ENCODE assay signal across 11 cellular contexts in genomic region chr12:8227732-8228077, GRCh38. TPM values are rescaled to one million over a fixed set of nuclear protein-coding genes. Genes with fewer than 3 reads are reported as not detected.
DNase-seq lines count a peak whose midpoint lies in the region; ATAC-seq, FAIRE-seq and TF ChIP-seq lines count a peak whose summit lies in the region.
"Not testable (repeated sequence)": the region's sequence is repeated elsewhere in the genome, so short reads cannot be mapped to it uniquely, and the experiment has no call there.
"Had no signal": no experiment of that assay in that cellular context is flagged by ENCODE, and none has a peak within 500 bp of the region (broad histone marks: within the 10 kb centered on the region; RNA-seq: fewer than 3 reads in every experiment).

No MANE protein-coding gene starts in this region.

- H3K4me3 Mint-ChIP-seq in activated T-helper 1 cell treated with anti-CD3 and anti-CD28 coated beads, Interleukin-12 subunit alpha, Interleukin-12 subunit beta, Interleukin-2, Interleukin-4 antibody, amounts not matched to agents 30 ng/mL and 10 ng/mL and 1 ng/mL, durations not matched to agents 14 hours and 24 hours and 36 hours: peak overlapping the region; percentile 72

- H3K4me3 ChIP-seq in BJ (ENCODE audit: low read depth, low read length): peak overlapping the region; percentile 29
- peak overlapping the region; percentile 70 for H3K4me3 ChIP-seq in GM23248
- H3K4me3 ChIP-seq in SK-N-MC: peak overlapping the region; percentile 56
- H3K4me3 ChIP-seq in cardiac fibroblast (replicated peaks in 1 of 2; ENCODE audit: low read depth in 2 of 2, low read length in 2 of 2): peak overlapping the region; percentile 22 to 33
- peak overlapping the region; percentile 34 to 35 for H3K4me3 ChIP-seq in foreskin fibroblast (ENCODE audit: low read depth in 1 of 2, low read length in 2 of 2)
- peak overlapping the region in 3 of 4 donors; percentile 10 to 41 (median 38) for H3K4me3 ChIP-seq in pancreas
- H3K4me3 ChIP-seq in testis: peak overlapping the region; percentile 13 to 15

- not testable (repeated sequence) for FAIRE-seq in pancreas (lab: Jason Lieb, UNC)

- not testable (repeated sequence) for H3K36me3 ChIP-seq in BJ (ENCODE audit: control insufficient read depth, insufficient read depth, low read length); GM23248 (ENCODE audit: low read depth); SK-N-MC (ENCODE audit: insufficient read depth, low read length); pancreas; testis (ENCODE audit: low read depth, missing control alignments)

- not testable (repeated sequence) for H3K4me1 Mint-ChIP-seq in activated T-helper 1 cell treated with anti-CD3 and anti-CD28 coated beads, Interleukin-12 subunit alpha, Interleukin-12 subunit beta, Interleukin-2, Interleukin-4 antibody, amounts not matched to agents 30 ng/mL and 10 ng/mL and 1 ng/mL, durations not matched to agents 14 hours and 24 hours and 36 hours (ENCODE audit: low read depth)

- CTCF ChIA-PET in BJ (lab: Yijun Ruan, JAX): not testable (repeated sequence)

- H3K4me2 ChIP-seq in GM23248 (ENCODE audit: unreplicated experiment): peak overlapping the region; percentile 69

- peak overlapping the region; percentile 23 for H3K27ac Mint-ChIP-seq in activated T-helper 1 cell treated with anti-CD3 and anti-CD28 coated beads, Interleukin-12 subunit alpha, Interleukin-12 subunit beta, Interleukin-2, Interleukin-4 antibody, amounts not matched to agents 30 ng/mL and 10 ng/mL and 1 ng/mL, durations not matched to agents 14 hours and 24 hours and 36 hours

- not testable (repeated sequence) for DNase-seq in BJ (ENCODE audit: low read depth); GM23248; SK-N-MC (ENCODE audit: low read depth, low spot score); activated T-helper 1 cell treated with anti-CD3 and anti-CD28 coated beads, Interleukin-12 subunit alpha, Interleukin-12 subunit beta, Interleukin-2, Interleukin-4 antibody, amounts not matched to agents 30 ng/mL and 10 ng/mL and 1 ng/mL, durations not matched to agents 14 hours and 24 hours and 36 hours (ENCODE audit: low spot score); cardiac fibroblast (ENCODE audit: low read depth in 2 of 2); foreskin fibroblast; pancreas; testis

- H3K27me3 Mint-ChIP-seq in activated T-helper 1 cell treated with anti-CD3 and anti-CD28 coated beads, Interleukin-12 subunit alpha, Interleukin-12 subunit beta, Interleukin-2, Interleukin-4 antibody, amounts not matched to agents 30 ng/mL and 10 ng/mL and 1 ng/mL, durations not matched to agents 14 hours and 24 hours and 36 hours (ENCODE audit: insufficient read depth): not testable (repeated sequence)

- not testable (repeated sequence) for H3K4me1 ChIP-seq in GM23248 (ENCODE audit: insufficient read depth); pancreas; testis

- in situ Hi-C loops in GM23248 (cut with MboI): not testable (repeated sequence)

- not testable (repeated sequence) for H3K36me3 Mint-ChIP-seq in activated T-helper 1 cell treated with anti-CD3 and anti-CD28 coated beads, Interleukin-12 subunit alpha, Interleukin-12 subunit beta, Interleukin-2, Interleukin-4 antibody, amounts not matched to agents 30 ng/mL and 10 ng/mL and 1 ng/mL, durations not matched to agents 14 hours and 24 hours and 36 hours (ENCODE audit: low read depth)

- ATAC-seq in pancreas: not testable (repeated sequence)

- H3F3A ChIP-seq in GM23248 (ENCODE audit: insufficient read depth): not testable (repeated sequence)

- TF ChIP-seq CTCF in BJ (IDR thresholded peaks at IDR 0.05; ENCODE audit: insufficient read depth, low read depth, low read length); cardiac fibroblast (IDR thresholded peaks at IDR 0.05; ENCODE audit: low read depth, low read length); foreskin fibroblast (IDR thresholded peaks at IDR 0.05; ENCODE audit: low read depth, low read length); pancreas (IDR thresholded peaks at IDR 0.05); testis (IDR thresholded peaks at IDR 0.05): not testable (repeated sequence)

- WGBS in GM23248 (ENCODE audit: low coverage in 1 of 2, low lambda C conversion rate in 2 of 2, missing lambda C conversion rate in 2 of 2), 2 experiments: 4% methylated on average over 7 of the region's 7 CpGs
- 54 to 59% methylated on average over 7 of the region's 7 CpGs for WGBS in pancreas, 2 donors
- WGBS in testis, 2 donors: 43 to 44% methylated on average over 6 of the region's 7 CpGs

- POLR2A ChIA-PET in BJ (lab: Charles Lee): not testable (repeated sequence)

- H3K79me2 ChIP-seq in GM23248 (ENCODE audit: insufficient read depth): not testable (repeated sequence)

- peak overlapping the region; percentile 82 for H3K9ac ChIP-seq in GM23248
- H3K9ac ChIP-seq in SK-N-MC (ENCODE audit: insufficient read length): not testable (repeated sequence)

- not testable (repeated sequence) for H3K27me3 ChIP-seq in BJ (ENCODE audit: control insufficient read depth, insufficient read depth, low read length); GM23248 (replicated peaks; ENCODE audit: insufficient read depth); pancreas; testis

- not testable (repeated sequence) for H3K9me3 ChIP-seq in GM23248 (ENCODE audit: low read depth); SK-N-MC (ENCODE audit: low read depth, low read length); pancreas; testis

- not testable (repeated sequence) for H3K9me2 ChIP-seq in GM23248 (ENCODE audit: insufficient read depth)

- H3K27ac ChIP-seq in GM23248, SK-N-MC, testis: not testable (repeated sequence)
- peak overlapping the region in 3 of 4 donors; percentile 36 to 72 (median 70) for H3K27ac ChIP-seq in pancreas

- not testable (repeated sequence) for TF ChIP-seq POLR2A in testis (IDR thresholded peaks at IDR 0.05)

- H4K20me1 ChIP-seq in GM23248 (ENCODE audit: insufficient read depth): not testable (repeated sequence)

- intact Hi-C loops in activated T-helper 1 cell treated with anti-CD3 and anti-CD28 coated beads, Interleukin-12 subunit alpha, Interleukin-12 subunit beta, Interleukin-2, Interleukin-4 antibody, amounts not matched to agents 30 ng/mL and 10 ng/mL and 1 ng/mL, durations not matched to agents 14 hours and 24 hours and 36 hours (cut with micrococcal nuclease); pancreas (cut with DNase I); testis (cut with DNase I; ENCODE audit: low total_unique reads): not testable (repeated sequence)

- not testable (repeated sequence) for H3K9me3 Mint-ChIP-seq in activated T-helper 1 cell treated with anti-CD3 and anti-CD28 coated beads, Interleukin-12 subunit alpha, Interleukin-12 subunit beta, Interleukin-2, Interleukin-4 antibody, amounts not matched to agents 30 ng/mL and 10 ng/mL and 1 ng/mL, durations not matched to agents 14 hours and 24 hours and 36 hours

- peak overlapping the region; percentile 89 for H2AFZ ChIP-seq in GM23248

RNA-seq across cellular contexts. Expression of gene FAM90A1, which starts 0.3 kb away (rescaled TPM):
- polyA plus RNA-seq in BJ (2011; rRNA removed) (0.20 and 0.22 TPM in 2 replicates), GM23248 (2016; fragmentation: Nextera tagmentation; extraction: Ambion mirVana) (0.24 TPM in 1 of 2 replicates, not detected in the other), pancreas (under 1 TPM; 0.35 to 0.84 TPM), testis (ENCODE audit: insufficient read depth, low read depth, low replicate concordance) (0.67 TPM)
- polyA minus RNA-seq in BJ (2011; rRNA and poly(A)+ RNA removed): 0.09 and 0.10 TPM in 2 replicates
- not detected in 2 replicates for total RNA-seq in GM23248 (2014; rRNA removed; shearing (Covaris generic))
- 0.15 and 0.36 TPM in 2 replicates for total RNA-seq in activated T-helper 1 cell treated with anti-CD3 and anti-CD28 coated beads, Interleukin-12 subunit alpha, Interleukin-12 subunit beta, Interleukin-2, Interleukin-4 antibody, amounts not matched to agents 30 ng/mL and 10 ng/mL and 1 ng/mL, durations not matched to agents 14 hours and 24 hours and 36 hours
- total RNA-seq in pancreas (1 to 10 TPM in 4 of 6 donors, under 1 TPM in 2; 0.44 to 1.6 (median 1.3) TPM), testis (1 to 10 TPM; 1.5 to 1.8 TPM)
- total RNA-seq: gastroesophageal sphincter, left lobe of liver, SJSA1 had no signal

Comparison
In these comparisons a context has a peak if more than half of its experiments do, and no peak if none do; other contexts are left out.
1. H3K4me3 ChIP-seq: peak in every context shown above with its lines; median percentile 70 in GM23248; 56 in SK-N-MC; 38 in pancreas; 34 in foreskin fibroblast; 29 in BJ; 28 in cardiac fibroblast; 14 in testis.